ENCODE assay signal across 8 cellular contexts in the genomic region with DNA sequence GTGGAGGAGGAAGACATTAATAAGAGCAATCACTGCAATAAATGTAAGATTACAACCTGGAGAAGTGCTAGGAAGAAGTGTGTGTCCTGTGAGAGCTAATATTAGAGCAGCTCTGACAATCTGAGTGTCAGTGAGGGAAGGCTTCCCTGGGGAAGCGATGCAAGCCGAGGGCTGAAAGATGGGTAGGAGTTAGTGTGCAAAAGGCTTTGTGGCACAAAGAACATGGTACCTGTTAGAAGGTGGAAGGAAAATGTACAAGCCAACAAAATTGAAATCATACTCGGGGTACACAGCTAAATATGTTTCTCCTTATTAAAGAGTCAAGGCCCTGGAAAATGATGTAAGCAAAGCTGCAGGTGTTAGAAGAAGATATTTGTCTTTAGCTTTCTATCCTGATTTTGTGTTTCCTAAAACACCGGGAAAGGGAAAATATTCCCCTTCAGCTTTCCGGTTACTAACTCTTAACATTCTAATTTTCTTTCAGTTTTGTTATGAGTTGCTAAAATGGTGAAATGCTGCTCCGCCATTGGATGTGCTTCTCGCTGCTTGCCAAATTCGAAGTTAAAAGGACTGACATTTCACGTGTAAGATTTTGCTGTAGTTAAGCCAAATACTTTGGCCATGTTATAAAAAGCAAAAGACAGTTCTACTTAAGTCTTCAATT. TPM values are rescaled to one million over a fixed set of nuclear protein-coding genes. Genes with fewer than 3 reads are reported as not detected.
A peak's percentile ranks its signal among the peaks of the same experiment; 100 is the strongest.
DNase-seq lines count a peak whose midpoint lies in the region; ATAC-seq lines count a peak whose summit lies in the region.

No MANE protein-coding gene starts in this region.

- peak in 2 of 3 experiments; percentile 1 to 6 for DNase-seq in stimulated activated CD4-positive, alpha-beta T cell treated with anti-CD3 and anti-CD28 coated beads, TNF-alpha, amount 100 ng/mL, for 24 hours (ENCODE audit: low read depth in 3 of 3)
- DNase-seq in stimulated activated CD4-positive, alpha-beta T cell treated with anti-CD3 and anti-CD28 coated beads, Interleukin-12 subunit alpha, Interleukin-12 subunit beta, amount 100 ng/mL, for 4 hours: no peak
- no peak for DNase-seq in activated naive CD8-positive, alpha-beta T cell treated with anti-CD3 and anti-CD28 coated beads, Interleukin-2, amount 10 ng/mL, durations not matched to agents 7 days and 5 days
- DNase-seq in superior temporal gyrus (ENCODE audit: extremely low spot score) (peak; percentile 63), middle frontal gyrus (ENCODE audit: extremely low spot score, low spot score) (no peak)

- no peaks in the 10 kb centered on the region for H3K9me3 Mint-ChIP-seq in activated naive CD8-positive, alpha-beta T cell treated with anti-CD3 and anti-CD28 coated beads, Interleukin-2, amount 10 ng/mL, durations not matched to agents 7 days and 5 days

- H3K36me3 ChIP-seq in HUES48 (ENCODE audit: control insufficient read depth, insufficient read depth, low read length): peaks cover 26% of the 10 kb centered on the region

- H3K4me3 ChIP-seq in HUES48 (ENCODE audit: low read depth, low read length) (peak overlapping the region; percentile 83), iPS-18c (ENCODE audit: insufficient read depth, low read depth, low read length) (peak overlapping the region; percentile 98)

- H3K4me3 Mint-ChIP-seq in activated naive CD8-positive, alpha-beta T cell treated with anti-CD3 and anti-CD28 coated beads, Interleukin-2, amount 10 ng/mL, durations not matched to agents 7 days and 5 days: no peak overlapping the region

- peaks cover 34% of the 10 kb centered on the region for H3K4me1 ChIP-seq in HUES48 (ENCODE audit: control insufficient read depth, insufficient read depth, low read length)

- H3K27me3 Mint-ChIP-seq in activated naive CD8-positive, alpha-beta T cell treated with anti-CD3 and anti-CD28 coated beads, Interleukin-2, amount 10 ng/mL, durations not matched to agents 7 days and 5 days: no peaks in the 10 kb centered on the region

- peak overlapping the region; percentile 99 for H3K27ac Mint-ChIP-seq in activated naive CD8-positive, alpha-beta T cell treated with anti-CD3 and anti-CD28 coated beads, Interleukin-2, amount 10 ng/mL, durations not matched to agents 7 days and 5 days

- POLR2A ChIA-PET in activated naive CD8-positive, alpha-beta T cell treated with anti-CD3 and anti-CD28 coated beads, Interleukin-2, amount 10 ng/mL, durations not matched to agents 7 days and 5 days (lab: Charles Lee): interaction anchor here (0.8 to 4.0 kb wide), 7 partner anchors 8 to 426 kb away, joined by 3 to 30 read pairs (median 4); partner anchors contain the start of genes NAAA and USO1

- no peaks in the 10 kb centered on the region for H3K27me3 ChIP-seq in HUES48 (ENCODE audit: control insufficient read depth, insufficient read depth, low read length)

- H3K4me1 Mint-ChIP-seq in activated naive CD8-positive, alpha-beta T cell treated with anti-CD3 and anti-CD28 coated beads, Interleukin-2, amount 10 ng/mL, durations not matched to agents 7 days and 5 days: peaks cover 26% of the 10 kb centered on the region

- H3K9me3 ChIP-seq in HUES48 (ENCODE audit: control insufficient read depth, insufficient read depth, low read length) (no peaks in the 10 kb centered on the region), iPS-18c (ENCODE audit: control insufficient read depth, insufficient read depth, low read length) (no peaks in the 10 kb centered on the region)

- peak overlapping the region; percentile 85 for H3K9ac ChIP-seq in HUES48 (ENCODE audit: low read depth, low read length)

- H3K27ac ChIP-seq in HUES48 (ENCODE audit: low read depth, low read length): peak overlapping the region; percentile 95

- H3K36me3 Mint-ChIP-seq in activated naive CD8-positive, alpha-beta T cell treated with anti-CD3 and anti-CD28 coated beads, Interleukin-2, amount 10 ng/mL, durations not matched to agents 7 days and 5 days: peaks cover 28% of the 10 kb centered on the region

- ATAC-seq in activated naive CD8-positive, alpha-beta T cell treated with anti-CD3 and anti-CD28 coated beads, Interleukin-2, amount 10 ng/mL, durations not matched to agents 7 days and 5 days (ENCODE audit: low read depth): no peak
- no peak for ATAC-seq in HG02571 (IDR thresholded peaks at IDR 0.05; ENCODE audit: unreplicated experiment)

RNA-seq across cellular contexts. Expression of gene THAP6, which starts 0.8 kb away (rescaled TPM):
- 10 to 100 TPM; 22.4 to 25.1 TPM for total RNA-seq in activated naive CD8-positive, alpha-beta T cell treated with anti-CD3 and anti-CD28 coated beads, Interleukin-2, amount 10 ng/mL, durations not matched to agents 7 days and 5 days

RNA-seq across cellular contexts. Expression of gene RCHY1, which starts 0.9 kb away (rescaled TPM):
- 10 to 100 TPM; 27.4 to 29.2 TPM for total RNA-seq in activated naive CD8-positive, alpha-beta T cell treated with anti-CD3 and anti-CD28 coated beads, Interleukin-2, amount 10 ng/mL, durations not matched to agents 7 days and 5 days

RNA-seq across cellular contexts. Expression of gene ODAPH, which starts 40.8 kb away (rescaled TPM):
- total RNA-seq in activated naive CD8-positive, alpha-beta T cell treated with anti-CD3 and anti-CD28 coated beads, Interleukin-2, amount 10 ng/mL, durations not matched to agents 7 days and 5 days: under 1 TPM in 1 of 2 experiments, not detected in 1; 0.31 TPM

Comparison
In these comparisons a context has a peak if more than half of its experiments do, and no peak if none do; other contexts are left out.
1. DNase-seq: peak in stimulated activated CD4-positive, alpha-beta T cell treated with anti-CD3 and anti-CD28 coated beads, TNF-alpha, amount 100 ng/mL, for 24 hours (2 of 3) and superior temporal gyrus (single experiment); none in stimulated activated CD4-positive, alpha-beta T cell treated with anti-CD3 and anti-CD28 coated beads, Interleukin-12 subunit alpha, Interleukin-12 subunit beta, amount 100 ng/mL, for 4 hours (single experiment), activated naive CD8-positive, alpha-beta T cell treated with anti-CD3 and anti-CD28 coated beads, Interleukin-2, amount 10 ng/mL, durations not matched to agents 7 days and 5 days (single experiment) and middle frontal gyrus (single experiment).